Comparison of ENCODE assay signal across 24 cellular contexts in the genomic region with DNA sequence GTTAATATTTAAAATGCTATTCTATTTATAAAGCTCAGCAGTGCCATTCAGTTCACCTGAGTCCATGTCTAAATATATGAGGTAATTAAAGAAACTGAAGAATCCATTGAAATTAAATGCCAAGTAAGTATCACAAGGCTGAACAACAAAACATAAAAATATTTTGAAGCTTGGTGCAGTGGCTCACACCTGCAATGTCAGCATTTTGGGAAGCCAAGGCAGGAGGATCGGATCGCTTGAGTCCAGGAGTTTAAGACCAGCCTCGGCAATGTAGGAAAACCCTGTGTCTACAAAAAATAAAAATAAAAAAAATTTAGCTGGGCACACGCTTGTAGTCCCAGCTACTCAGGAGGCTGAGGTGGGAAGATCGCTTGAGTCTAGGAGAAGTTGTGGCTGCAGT.
A peak's percentile ranks its signal among the peaks of the same experiment; 100 is the strongest.
DNase-seq lines count a peak whose midpoint lies in the region; ATAC-seq and TF ChIP-seq lines count a peak whose summit lies in the region.
"Had no signal": no experiment of that assay in that cellular context is flagged by ENCODE, and none has a peak within 500 bp of the region (broad histone marks: within the 10 kb centered on the region; RNA-seq: fewer than 3 reads in every experiment).

No MANE protein-coding gene starts in this region.

- H3F3A ChIP-seq in SU-DHL-6 (ENCODE audit: insufficient read depth) = peaks cover 14% of the 10 kb centered on the region; the same call in 1 of the 2 replicates

- no peak for ATAC-seq in CD4-positive, CD25-positive, alpha-beta regulatory T cell (ENCODE audit: low read depth in 2 of 2)
- no peak for ATAC-seq in CD8-positive, alpha-beta T cell
- no peak for ATAC-seq in body of pancreas
- ATAC-seq: PC-3, Right ventricle myocardium inferior had no signal

- no peaks in the 10 kb centered on the region for H3K9me3 ChIP-seq in CD4-positive, CD25-positive, alpha-beta regulatory T cell (ENCODE audit: control insufficient read depth in 2 of 2, low read length in 2 of 2)
- H3K9me3 ChIP-seq in CD8-positive, alpha-beta T cell (ENCODE audit: low read length) = no peaks in the 10 kb centered on the region
- H3K9me3 ChIP-seq in SU-DHL-6 (ENCODE audit: insufficient read depth, low read length) = no peaks in the 10 kb centered on the region
- no peaks in the 10 kb centered on the region for H3K9me3 ChIP-seq in body of pancreas
- H3K9me3 ChIP-seq: MG63, SJSA1 had no signal

- H3K4me3 Mint-ChIP-seq in CD4-positive, CD25-positive, alpha-beta regulatory T cell = peak overlapping the region in 1 of 4 donors; percentile 28
- H3K4me3 Mint-ChIP-seq in CD8-positive, alpha-beta T cell = no peak overlapping the region
- H3K4me3 Mint-ChIP-seq: H9; HFFc6; T-helper 1 cell treated with Interleukin-12 subunit alpha and Interleukin-12 subunit beta and Interleukin-4 antibody, amounts not matched to agents 30 μg/mL and 1 μg/mL, for 36 hours had no signal

- peak overlapping the region; percentile 81 for H3K27ac ChIP-seq in CD4-positive, CD25-positive, alpha-beta regulatory T cell (ENCODE audit: insufficient read depth, low read length, poor library complexity, severe bottlenecking)
- H3K27ac ChIP-seq in CD8-positive, alpha-beta T cell (ENCODE audit: low read depth, low read length) = no peak overlapping the region
- H3K27ac ChIP-seq in SU-DHL-6 (ENCODE audit: low read depth, low read length) = peak overlapping the region; percentile 60; the same call in 1 of the 2 replicates
- peak overlapping the region; percentile 71 for H3K27ac ChIP-seq in epithelial cell of prostate
- no peak overlapping the region for H3K27ac ChIP-seq in body of pancreas
- H3K27ac ChIP-seq: GM23248, HL-60, SJSA1 had no signal

- no peaks in the 10 kb centered on the region for H3K9me2 ChIP-seq in SU-DHL-6 (replicated peaks; ENCODE audit: insufficient read depth, low read length)

- no peaks in the 10 kb centered on the region for H3K36me3 ChIP-seq in CD4-positive, CD25-positive, alpha-beta regulatory T cell (ENCODE audit: control insufficient read depth, insufficient read depth, low read length)
- no peaks in the 10 kb centered on the region for H3K36me3 ChIP-seq in CD8-positive, alpha-beta T cell (ENCODE audit: insufficient read depth, low read length)
- H3K36me3 ChIP-seq in SU-DHL-6 (ENCODE audit: low read length) (no peaks in the 10 kb centered on the region; the same call in 1 of the 2 replicates), body of pancreas (replicated peaks in 1 of 2; ENCODE audit: insufficient read depth in 1 of 2, low read depth in 2 of 2) (peaks cover 0 to 2% of the 10 kb centered on the region in 2 donors)
- H3K36me3 ChIP-seq: MG63, SJSA1 had no signal

- H3K4me1 Mint-ChIP-seq in CD4-positive, CD25-positive, alpha-beta regulatory T cell = peaks cover 26 to 60% (median 43%) of the 10 kb centered on the region in 4 donors
- H3K4me1 Mint-ChIP-seq in CD8-positive, alpha-beta T cell (ENCODE audit: low read depth) = peaks cover 42% of the 10 kb centered on the region

- TF ChIP-seq POLR2A in body of pancreas (IDR thresholded peaks at IDR 0.05) = no peak

- DNase-seq in CD4-positive, CD25-positive, alpha-beta regulatory T cell = no peak
- no peak for DNase-seq in CD8-positive, alpha-beta T cell
- DNase-seq in epithelial cell of prostate (ENCODE audit: low read depth, low spot score) (no peak), kidney tubule cell (ENCODE audit: low spot score) (no peak), body of pancreas (no peak), H4 (ENCODE audit: low spot score) (no peak)
- DNase-seq in stimulated activated CD4-positive, alpha-beta T cell treated with anti-CD3 and anti-CD28 coated beads, Interleukin-2, amount 100 ng/mL, for 24 hours = no peak
- DNase-seq: C1 segment of cervical spinal cord, GM23248, H9, HFFc6, MG63, NCI-H1105 treated with DMSO at 0.1 percent for 48 hours, NCI-H146, NCI-H1930, NCI-H2107, NCI-H524, NCI-H774, PC-3 had no signal

- intact Hi-C loops in CD8-positive, alpha-beta T cell (cut with DNase I, micrococcal nuclease) = loop anchor here in 1 of 2 experiments (5.0 to 10.0 kb wide), 6 partner anchors 113 to 931 kb away; a partner anchor contains a TSS
- intact Hi-C loops in body of pancreas (cut with DNase I) = no loop called here

- peaks cover 31% of the 10 kb centered on the region for H3K4me1 ChIP-seq in CD4-positive, CD25-positive, alpha-beta regulatory T cell (ENCODE audit: control insufficient read depth, insufficient read depth, low read length, poor library complexity, severe bottlenecking)
- peaks cover 5% of the 10 kb centered on the region for H3K4me1 ChIP-seq in CD8-positive, alpha-beta T cell (ENCODE audit: insufficient read depth, low read length)
- no peaks in the 10 kb centered on the region for H3K4me1 ChIP-seq in body of pancreas

- no peaks in the 10 kb centered on the region for H4K20me1 ChIP-seq in SU-DHL-6 (ENCODE audit: low read depth, low read length)

- POLR2A ChIA-PET in CD8-positive, alpha-beta T cell (lab: Charles Lee) = no interaction called here

- H3K9ac ChIP-seq in SU-DHL-6 (ENCODE audit: low read length) = no peak overlapping the region
- H3K9ac ChIP-seq: GM23248 had no signal

- H3K9me3 Mint-ChIP-seq in CD4-positive, CD25-positive, alpha-beta regulatory T cell = peaks cover 0 to 1% (median 0%) of the 10 kb centered on the region in 7 donors
- no peaks in the 10 kb centered on the region for H3K9me3 Mint-ChIP-seq in CD8-positive, alpha-beta T cell
- H3K9me3 Mint-ChIP-seq: H9; HFFc6; T-helper 1 cell treated with Interleukin-12 subunit alpha and Interleukin-12 subunit beta and Interleukin-4 antibody, amounts not matched to agents 30 μg/mL and 1 μg/mL, for 36 hours had no signal

- no peaks in the 10 kb centered on the region for H3K27me3 ChIP-seq in CD4-positive, CD25-positive, alpha-beta regulatory T cell (ENCODE audit: control insufficient read depth, insufficient read depth, low read length)
- no peaks in the 10 kb centered on the region for H3K27me3 ChIP-seq in CD8-positive, alpha-beta T cell (ENCODE audit: insufficient read depth, low read length)
- H3K27me3 ChIP-seq in SU-DHL-6 (ENCODE audit: low read length) (no peaks in the 10 kb centered on the region), body of pancreas (no peaks in the 10 kb centered on the region)
- H3K27me3 ChIP-seq: MG63, SJSA1 had no signal

- no peak overlapping the region for H2AFZ ChIP-seq in SU-DHL-6 (ENCODE audit: low read depth, low read length, severe bottlenecking)
- H2AFZ ChIP-seq: GM23248 had no signal

- H3K27ac Mint-ChIP-seq in CD4-positive, CD25-positive, alpha-beta regulatory T cell = peak overlapping the region; percentile 23 to 88 (median 75)
- peak overlapping the region; percentile 22 for H3K27ac Mint-ChIP-seq in CD8-positive, alpha-beta T cell
- H3K27ac Mint-ChIP-seq: H9; HFFc6; T-helper 1 cell treated with Interleukin-12 subunit alpha and Interleukin-12 subunit beta and Interleukin-4 antibody, amounts not matched to agents 30 μg/mL and 1 μg/mL, for 36 hours had no signal

- WGBS in body of pancreas, 2 donors = 90 to 94% methylated on average over 5 of the region's 5 CpGs

- no peak for TF ChIP-seq CTCF in CD8-positive, alpha-beta T cell (IDR thresholded peaks at IDR 0.05)
- TF ChIP-seq CTCF in SU-DHL-6 (IDR thresholded peaks at IDR 0.05; ENCODE audit: insufficient read depth, low read length, poor library complexity, severe bottlenecking) (no peak), body of pancreas (IDR thresholded peaks at IDR 0.05) (no peak)

- no peaks in the 10 kb centered on the region for H3K27me3 Mint-ChIP-seq in CD4-positive, CD25-positive, alpha-beta regulatory T cell
- H3K27me3 Mint-ChIP-seq in CD8-positive, alpha-beta T cell (ENCODE audit: low read depth) = no peaks in the 10 kb centered on the region

- H3K4me2 ChIP-seq in SU-DHL-6 (ENCODE audit: low read depth, low read length, poor library complexity, severe bottlenecking) = peak overlapping the region; percentile 86

- CTCF ChIA-PET in CD8-positive, alpha-beta T cell (lab: Charles Lee) = interaction anchor here (2.2 kb wide), 1 partner anchor 98 kb away, joined by 5 read pairs; no protein-coding TSS in a partner anchor

- H3K36me3 Mint-ChIP-seq in CD4-positive, CD25-positive, alpha-beta regulatory T cell = peaks cover 5% of the 10 kb centered on the region
- H3K36me3 Mint-ChIP-seq in CD8-positive, alpha-beta T cell = peaks cover 1% of the 10 kb centered on the region

- no peak overlapping the region for H3K4me3 ChIP-seq in CD4-positive, CD25-positive, alpha-beta regulatory T cell (ENCODE audit: low read depth, low read length)
- no peak overlapping the region for H3K4me3 ChIP-seq in CD8-positive, alpha-beta T cell (ENCODE audit: low read depth, low read length)
- no peak overlapping the region for H3K4me3 ChIP-seq in SU-DHL-6 (ENCODE audit: insufficient read depth, low read length, poor library complexity, severe bottlenecking)
- H3K4me3 ChIP-seq in body of pancreas = no peak overlapping the region
- H3K4me3 ChIP-seq: GM23248, MG63, SJSA1 had no signal

- H3K79me2 ChIP-seq in SU-DHL-6 (ENCODE audit: insufficient read depth, low read length) = no peaks in the 10 kb centered on the region; the same call in none of the 2 replicates

Comparison
In these comparisons a context has a peak if more than half of its experiments do, and no peak if none do; other contexts are left out.
1. H3K27ac ChIP-seq: peak in CD4-positive, CD25-positive, alpha-beta regulatory T cell (single experiment), SU-DHL-6 (single experiment) and epithelial cell of prostate (single experiment); none in CD8-positive, alpha-beta T cell (single experiment) and body of pancreas (0 of 4).